Comparison of ENCODE assay signal across 8 cellular contexts in genomic region chr16:4846901-4847773, GRCh38. TPM values are rescaled to one million over a fixed set of nuclear protein-coding genes. Genes with fewer than 3 reads are reported as not detected.
DNase-seq lines count a peak whose midpoint lies in the region; ATAC-seq and TF ChIP-seq lines count a peak whose summit lies in the region.

Gene GLYR1, minus strand, starts transcription at chr16:4847288. Its CDS starts 23 bp downstream, at chr16:4847265.
Gene UBN1, plus strand, starts transcription at chr16:4847481. Its CDS starts 5,437 bp downstream, at chr16:4852918.

- H3K36me3 ChIP-seq in GM06990 (ENCODE audit: control insufficient read depth, insufficient read depth, low read length), result peaks cover 9% of the 10 kb centered on the region
- no peaks in the 10 kb centered on the region for H3K36me3 ChIP-seq in testis (ENCODE audit: low read depth, missing control alignments)

- peaks cover 22% of the 10 kb centered on the region for H3K4me1 ChIP-seq in testis

- H3K4me3 ChIP-seq in GM06990 (replicated peaks; ENCODE audit: low read depth, low read length) (peak within 1 kb of the TSS; percentile 97), testis (peak within 1 kb of the TSS; percentile 81 to 96)

- peak within 1 kb of the TSS; percentile 94 to 96 for H3K27ac Mint-ChIP-seq in activated naive CD4-positive, alpha-beta T cell treated with anti-CD3 and anti-CD28 coated beads, Interleukin-2, amount 50 U/mL, for 72 hours

- ATAC-seq in HG02588 (IDR thresholded peaks at IDR 0.05; ENCODE audit: unreplicated experiment) (peak; percentile 82), SK-N-SH treated with all-trans-retinoic acid at 6 μM for 48 hours (peak; percentile 95), omental fat pad (ENCODE audit: low FRiP score) (peak; percentile 94)
- ATAC-seq in activated naive CD4-positive, alpha-beta T cell treated with anti-CD3 and anti-CD28 coated beads, Interleukin-2, amount 50 U/mL, for 72 hours, result peak; percentile 93 to 96

- TF ChIP-seq CTCF in GM06990 (IDR thresholded peaks at IDR 0.05; ENCODE audit: insufficient read depth, low read length, poor library complexity, severe bottlenecking) (no peak), omental fat pad (IDR thresholded peaks at IDR 0.05) (no peak), testis (IDR thresholded peaks at IDR 0.05) (peak in 1 of 3 experiments; percentile 5)

- TF ChIP-seq POLR2A in testis (IDR thresholded peaks at IDR 0.05), result peak; percentile 45

- intact Hi-C loops in testis (cut with DNase I; ENCODE audit: low total_unique reads), result no loop called here

- peak within 1 kb of the TSS; percentile 83 to 96 for H3K27ac ChIP-seq in testis

- H3K27me3 ChIP-seq in GM06990 (replicated peaks; ENCODE audit: control insufficient read depth, insufficient read depth, low read length), result no peaks in the 10 kb centered on the region
- H3K27me3 ChIP-seq in testis, result no peaks in the 10 kb centered on the region

- 0% methylated on average over 120 of the region's 126 CpGs; no CpG with 5 or more reads in 1 of the 2 donors for WGBS in testis, 2 donors

- peaks cover 12 to 14% of the 10 kb centered on the region in 2 donors for H3K36me3 Mint-ChIP-seq in activated naive CD4-positive, alpha-beta T cell treated with anti-CD3 and anti-CD28 coated beads, Interleukin-2, amount 50 U/mL, for 72 hours

- DNase-seq in GM06990 (ENCODE audit: extremely low read depth, insufficient read length) (peak; percentile 99), NCI-H1092 (lab: John Stamatoyannopoulos, UW) (peak; percentile 95), glomerular visceral epithelial cell (ENCODE audit: extremely low spot score) (peak; percentile 95), omental fat pad (ENCODE audit: low spot score) (peak; percentile 99), testis (peak; percentile 100)
- DNase-seq in activated naive CD4-positive, alpha-beta T cell treated with anti-CD3 and anti-CD28 coated beads, Interleukin-2, amount 50 U/mL, for 72 hours (ENCODE audit: low spot score in 2 of 2), result peak; percentile 100

- no peaks in the 10 kb centered on the region for H3K9me3 ChIP-seq in testis

- H3K9me3 Mint-ChIP-seq in activated naive CD4-positive, alpha-beta T cell treated with anti-CD3 and anti-CD28 coated beads, Interleukin-2, amount 50 U/mL, for 72 hours, result no peaks in the 10 kb centered on the region

TF ChIP-seq in SK-N-SH treated with all-trans-retinoic acid at 6 μM for 48 hours, 23 proteins besides CTCF, POLR2A, EP300 and RAD21:
- no peak for TF ChIP-seq ZFP3 (CRISPR knock-in tag; IDR thresholded peaks at IDR 0.05)
- TF ChIP-seq CREB5 (CRISPR knock-in tag; IDR thresholded peaks at IDR 0.05; ENCODE audit: low read depth), result no peak
- TF ChIP-seq ESRRG (CRISPR knock-in tag; IDR thresholded peaks at IDR 0.05), result no peak
- TF ChIP-seq ZNF565 (CRISPR knock-in tag; conservative IDR thresholded peaks at IDR 0.05; ENCODE audit: low read depth), result no peak
- no peak for TF ChIP-seq ZNF8 (CRISPR knock-in tag; IDR thresholded peaks at IDR 0.05)
- no peak for TF ChIP-seq PPARA (CRISPR knock-in tag; IDR thresholded peaks at IDR 0.05; ENCODE audit: borderline replicate concordance)
- no peak for TF ChIP-seq SNAI2 (CRISPR knock-in tag; IDR thresholded peaks at IDR 0.05)
- TF ChIP-seq POU6F1 (CRISPR knock-in tag; IDR thresholded peaks at IDR 0.05; ENCODE audit: borderline replicate concordance, low read depth), result no peak
- no peak for TF ChIP-seq ZFP30 (CRISPR knock-in tag; IDR thresholded peaks at IDR 0.05)
- TF ChIP-seq RARB (CRISPR knock-in tag; IDR thresholded peaks at IDR 0.05), result no peak

RNA-seq across cellular contexts. Expression of gene GLYR1, which starts in this region (rescaled TPM):
- total RNA-seq in activated naive CD4-positive, alpha-beta T cell treated with anti-CD3 and anti-CD28 coated beads, Interleukin-2, amount 50 U/mL, for 72 hours, result 10 to 100 TPM; 70.3 to 80.9 TPM
- 10 to 100 TPM; 44.4 to 56.0 (median 52.0) TPM for total RNA-seq in omental fat pad
- total RNA-seq in testis, result 10 to 100 TPM; 70.5 to 83.5 TPM
- 66.6 TPM for polyA plus RNA-seq in testis (ENCODE audit: insufficient read depth, low read depth, low replicate concordance)

RNA-seq across cellular contexts. Expression of gene UBN1, which starts in this region (rescaled TPM):
- 10 to 100 TPM; 23.7 to 42.0 TPM for total RNA-seq in activated naive CD4-positive, alpha-beta T cell treated with anti-CD3 and anti-CD28 coated beads, Interleukin-2, amount 50 U/mL, for 72 hours
- 10 to 100 TPM; 32.8 to 67.5 (median 41.1) TPM for total RNA-seq in omental fat pad
- 100 to 1,000 TPM in 1 of 2 donors, 10 to 100 TPM in 1; 88.1 to 115 TPM for total RNA-seq in testis
- polyA plus RNA-seq in testis (ENCODE audit: insufficient read depth, low read depth, low replicate concordance), result 98.2 TPM

Comparison
In these comparisons a context has a peak if more than half of its experiments do, and no peak if none do; other contexts are left out.
1. Peak in every context shown above with its lines: DNase-seq, ATAC-seq, H3K4me3 ChIP-seq and H3K27ac ChIP-seq.